ENCODE assay signal across 20 cellular contexts in the genomic region with DNA sequence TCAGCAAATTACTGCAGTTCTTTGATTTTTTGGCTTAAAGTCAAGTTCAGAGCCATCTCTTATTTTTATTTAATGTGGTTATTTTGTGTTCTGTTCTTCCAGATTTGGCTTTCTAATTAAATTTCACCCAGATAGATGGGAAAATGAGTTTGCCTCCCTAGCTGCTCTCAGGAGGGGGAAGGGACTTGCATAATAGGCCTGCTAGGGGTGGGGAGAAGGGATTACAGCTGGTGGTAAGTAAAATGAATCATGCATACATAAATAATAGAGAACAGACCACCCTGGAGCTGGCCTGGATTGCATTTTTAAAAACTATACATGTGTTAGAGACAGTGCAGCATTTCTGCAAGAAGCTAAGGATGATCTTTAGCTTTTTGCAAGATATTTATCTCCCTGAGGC. TPM values are rescaled to one million over a fixed set of nuclear protein-coding genes. Genes with fewer than 3 reads are reported as not detected.
DNase-seq lines count a peak whose midpoint lies in the region; ATAC-seq and TF ChIP-seq lines count a peak whose summit lies in the region.
"Had no signal": no experiment of that assay in that cellular context is flagged by ENCODE, and none has a peak within 500 bp of the region (broad histone marks: within the 10 kb centered on the region; RNA-seq: fewer than 3 reads in every experiment).

No MANE protein-coding gene starts in this region.

- peaks cover 9 to 12% of the 10 kb centered on the region in 2 donors for H3K27me3 Mint-ChIP-seq in stimulated activated naive B cell treated with anti-CD40 and anti-IgM and Interleukin-4, amounts not matched to agents 10 μg/mL and 1 μg/mL and 100 μg/mL, for 72 hours
- peaks cover 10% of the 10 kb centered on the region for H3K27me3 Mint-ChIP-seq in HFFc6 (ENCODE audit: insufficient read depth)

- peak overlapping the region; percentile 72 for H3K27ac Mint-ChIP-seq in stimulated activated naive B cell treated with anti-CD40 and anti-IgM and Interleukin-4, amounts not matched to agents 10 μg/mL and 1 μg/mL and 100 μg/mL, for 72 hours
- H3K27ac Mint-ChIP-seq in HFFc6: no peak overlapping the region
- H3K27ac Mint-ChIP-seq: activated naive CD4-positive, alpha-beta T cell treated with anti-CD3 and anti-CD28 coated beads, Interleukin-2, amount 50 U/mL, for 72 hours; T-helper 1 cell treated with Interleukin-12 subunit alpha and Interleukin-12 subunit beta and Interleukin-4 antibody, amounts not matched to agents 30 μg/mL and 1 μg/mL, for 36 hours had no signal

- ATAC-seq in SK-N-SH treated with all-trans-retinoic acid at 6 μM for 48 hours (peak; percentile 16; the same call in 1 of the 3 replicates), GM19463 (IDR thresholded peaks at IDR 0.05; ENCODE audit: unreplicated experiment) (no peak)
- ATAC-seq in stimulated activated naive B cell treated with anti-CD40 and anti-IgM and Interleukin-4, amounts not matched to agents 10 μg/mL and 1 μg/mL and 100 μg/mL, for 72 hours (replicated peaks): no peak
- ATAC-seq: activated naive CD4-positive, alpha-beta T cell treated with anti-CD3 and anti-CD28 coated beads, Interleukin-2, amount 50 U/mL, for 72 hours; heart left ventricle; mucosa of descending colon had no signal

- no peak overlapping the region for H3K4me3 Mint-ChIP-seq in stimulated activated naive B cell treated with anti-CD40 and anti-IgM and Interleukin-4, amounts not matched to agents 10 μg/mL and 1 μg/mL and 100 μg/mL, for 72 hours
- H3K4me3 Mint-ChIP-seq in HFFc6: no peak overlapping the region
- H3K4me3 Mint-ChIP-seq: T-helper 1 cell treated with Interleukin-12 subunit alpha and Interleukin-12 subunit beta and Interleukin-4 antibody, amounts not matched to agents 30 μg/mL and 1 μg/mL, for 36 hours had no signal

- DNase-seq in NCI-H2171 treated with DMSO at 0.1 percent for 48 hours (lab: John Stamatoyannopoulos, UW) (peak; percentile 30), NCI-H2171 (lab: John Stamatoyannopoulos, UW) (no peak), fibroblast of peridontal ligament (ENCODE audit: extremely low read depth) (peak; percentile 72), NOMO-1 (lab: John Stamatoyannopoulos, UW; ENCODE audit: unreplicated experiment in 2 of 2) (no peak), HFFc6 (no peak)
- no peak for DNase-seq in stimulated activated naive B cell treated with anti-CD40 and anti-IgM and Interleukin-4, amounts not matched to agents 10 μg/mL and 1 μg/mL and 100 μg/mL, for 72 hours
- DNase-seq: activated CD4-positive, CD25-positive, alpha-beta regulatory T cell treated with anti-CD3 and anti-CD28 coated beads, Interleukin-2, amount 50 U/mL, for 72 hours; activated CD8-positive, alpha-beta memory T cell treated with anti-CD3 and anti-CD28 coated beads, Interleukin-2, amount 50 U/mL, for 48 hours; cerebellar nuclear complex; heart left ventricle; Karpas-422; kidney glomerular epithelial cell; mucosa of descending colon; NCI-H526; Peyer's patch; posterior cingulate gyrus had no signal

- peaks cover 1 to 4% of the 10 kb centered on the region in 2 donors for H3K36me3 Mint-ChIP-seq in stimulated activated naive B cell treated with anti-CD40 and anti-IgM and Interleukin-4, amounts not matched to agents 10 μg/mL and 1 μg/mL and 100 μg/mL, for 72 hours
- H3K36me3 Mint-ChIP-seq in HFFc6 (ENCODE audit: low read depth): peaks cover 7% of the 10 kb centered on the region

- H3K4me1 Mint-ChIP-seq in stimulated activated naive B cell treated with anti-CD40 and anti-IgM and Interleukin-4, amounts not matched to agents 10 μg/mL and 1 μg/mL and 100 μg/mL, for 72 hours: peaks cover 12 to 19% of the 10 kb centered on the region in 2 donors
- peaks cover 18% of the 10 kb centered on the region for H3K4me1 Mint-ChIP-seq in HFFc6 (ENCODE audit: low read depth)

- H3K9me3 Mint-ChIP-seq in stimulated activated naive B cell treated with anti-CD40 and anti-IgM and Interleukin-4, amounts not matched to agents 10 μg/mL and 1 μg/mL and 100 μg/mL, for 72 hours: peaks cover 5 to 6% of the 10 kb centered on the region in 2 donors
- H3K9me3 Mint-ChIP-seq in HFFc6: peaks cover 19% of the 10 kb centered on the region

- TF ChIP-seq CTCF in HFFc6 (IDR thresholded peaks at IDR 0.05): no peak

TF ChIP-seq in SK-N-SH treated with all-trans-retinoic acid at 6 μM for 48 hours, 23 proteins besides CTCF, POLR2A, EP300 and RAD21 (continues in another document):
- TF ChIP-seq SNAI2 (CRISPR knock-in tag; IDR thresholded peaks at IDR 0.05) (peak; percentile 61; the same call in 1 of the 2 replicates), ZC3H10 (CRISPR knock-in tag; IDR thresholded peaks at IDR 0.05) (no peak), RARB (CRISPR knock-in tag; IDR thresholded peaks at IDR 0.05) (no peak), GLIS3 (CRISPR knock-in tag; IDR thresholded peaks at IDR 0.05) (no peak; the same call in 1 of the 2 replicates), ZNF8 (CRISPR knock-in tag; IDR thresholded peaks at IDR 0.05) (0 out of 2 replicates have a peak, but pooled peaks have one; percentile 16), ZNF70 (CRISPR knock-in tag; IDR thresholded peaks at IDR 0.05) (no peak), ISL1 (CRISPR knock-in tag; IDR thresholded peaks at IDR 0.05) (peak; percentile 84), ESRRG (CRISPR knock-in tag; IDR thresholded peaks at IDR 0.05) (no peak), ZFP30 (CRISPR knock-in tag; IDR thresholded peaks at IDR 0.05) (no peak), TCF4 (CRISPR knock-in tag; IDR thresholded peaks at IDR 0.05; ENCODE audit: borderline replicate concordance) (peak; percentile 99), OSR1 (CRISPR knock-in tag; IDR thresholded peaks at IDR 0.05) (no peak)
- TF ChIP-seq, protein P1, sequence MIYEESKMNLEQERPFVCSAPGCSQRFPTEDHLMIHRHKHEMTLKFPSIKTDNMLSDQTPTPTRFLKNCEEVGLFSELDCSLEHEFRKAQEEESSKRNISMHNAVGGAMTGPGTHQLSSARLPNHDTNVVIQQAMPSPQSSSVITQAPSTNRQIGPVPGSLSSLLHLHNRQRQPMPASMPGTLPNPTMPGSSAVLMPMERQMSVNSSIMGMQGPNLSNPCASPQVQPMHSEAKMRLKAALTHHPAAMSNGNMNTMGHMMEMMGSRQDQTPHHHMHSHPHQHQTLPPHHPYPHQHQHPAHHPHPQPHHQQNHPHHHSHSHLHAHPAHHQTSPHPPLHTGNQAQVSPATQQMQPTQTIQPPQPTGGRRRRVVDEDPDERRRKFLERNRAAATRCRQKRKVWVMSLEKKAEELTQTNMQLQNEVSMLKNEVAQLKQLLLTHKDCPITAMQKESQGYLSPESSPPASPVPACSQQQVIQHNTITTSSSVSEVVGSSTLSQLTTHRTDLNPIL (CRISPR knock-in tag; IDR thresholded peaks at IDR 0.05; ENCODE audit: low read depth): no peak
- TF ChIP-seq, protein P2, sequence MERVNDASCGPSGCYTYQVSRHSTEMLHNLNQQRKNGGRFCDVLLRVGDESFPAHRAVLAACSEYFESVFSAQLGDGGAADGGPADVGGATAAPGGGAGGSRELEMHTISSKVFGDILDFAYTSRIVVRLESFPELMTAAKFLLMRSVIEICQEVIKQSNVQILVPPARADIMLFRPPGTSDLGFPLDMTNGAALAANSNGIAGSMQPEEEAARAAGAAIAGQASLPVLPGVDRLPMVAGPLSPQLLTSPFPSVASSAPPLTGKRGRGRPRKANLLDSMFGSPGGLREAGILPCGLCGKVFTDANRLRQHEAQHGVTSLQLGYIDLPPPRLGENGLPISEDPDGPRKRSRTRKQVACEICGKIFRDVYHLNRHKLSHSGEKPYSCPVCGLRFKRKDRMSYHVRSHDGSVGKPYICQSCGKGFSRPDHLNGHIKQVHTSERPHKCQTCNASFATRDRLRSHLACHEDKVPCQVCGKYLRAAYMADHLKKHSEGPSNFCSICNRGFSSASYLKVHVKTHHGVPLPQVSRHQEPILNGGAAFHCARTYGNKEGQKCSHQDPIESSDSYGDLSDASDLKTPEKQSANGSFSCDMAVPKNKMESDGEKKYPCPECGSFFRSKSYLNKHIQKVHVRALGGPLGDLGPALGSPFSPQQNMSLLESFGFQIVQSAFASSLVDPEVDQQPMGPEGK (CRISPR knock-in tag; IDR thresholded peaks at IDR 0.05; ENCODE audit: borderline replicate concordance): no peak
- TF ChIP-seq, protein P3, sequence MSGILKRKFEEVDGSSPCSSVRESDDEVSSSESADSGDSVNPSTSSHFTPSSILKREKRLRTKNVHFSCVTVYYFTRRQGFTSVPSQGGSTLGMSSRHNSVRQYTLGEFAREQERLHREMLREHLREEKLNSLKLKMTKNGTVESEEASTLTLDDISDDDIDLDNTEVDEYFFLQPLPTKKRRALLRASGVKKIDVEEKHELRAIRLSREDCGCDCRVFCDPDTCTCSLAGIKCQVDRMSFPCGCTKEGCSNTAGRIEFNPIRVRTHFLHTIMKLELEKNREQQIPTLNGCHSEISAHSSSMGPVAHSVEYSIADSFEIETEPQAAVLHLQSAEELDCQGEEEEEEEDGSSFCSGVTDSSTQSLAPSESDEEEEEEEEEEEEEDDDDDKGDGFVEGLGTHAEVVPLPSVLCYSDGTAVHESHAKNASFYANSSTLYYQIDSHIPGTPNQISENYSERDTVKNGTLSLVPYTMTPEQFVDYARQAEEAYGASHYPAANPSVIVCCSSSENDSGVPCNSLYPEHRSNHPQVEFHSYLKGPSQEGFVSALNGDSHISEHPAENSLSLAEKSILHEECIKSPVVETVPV (CRISPR knock-in tag; IDR thresholded peaks at IDR 0.05): no peak; the same call in 1 of the 2 replicates

RNA-seq across cellular contexts. Expression of a gene that starts 3.9 kb away (rescaled TPM):
- total RNA-seq in HFFc6 (2021; fragmentation: NEBNext Ultra II Directional; extraction: Animal tissue kit (Norgen Biotek cat#: 25700)): 1 to 10 TPM; 4.5 to 5.4 (median 4.6) TPM

Comparison
In these comparisons a context has a peak if more than half of its experiments do, and no peak if none do; other contexts are left out.
1. DNase-seq: peak in NCI-H2171 treated with DMSO at 0.1 percent for 48 hours (single experiment) and fibroblast of peridontal ligament (single experiment); none in NCI-H2171 (single experiment), stimulated activated naive B cell treated with anti-CD40 and anti-IgM and Interleukin-4, amounts not matched to agents 10 μg/mL and 1 μg/mL and 100 μg/mL, for 72 hours (single experiment), NOMO-1 (0 of 2) and HFFc6 (single experiment).